Comparison of ENCODE assay signal across 11 cellular contexts in genomic region chr4:147782087-147782781, GRCh38. TPM values are rescaled to one million over a fixed set of nuclear protein-coding genes. Genes with fewer than 3 reads are reported as not detected.
DNase-seq lines count a peak whose midpoint lies in the region; ATAC-seq and TF ChIP-seq lines count a peak whose summit lies in the region.
"Had no signal": no experiment of that assay in that cellular context is flagged by ENCODE, and none has a peak within 500 bp of the region (broad histone marks: within the 10 kb centered on the region; RNA-seq: fewer than 3 reads in every experiment).

No MANE protein-coding gene starts in this region.

- H3K36me3 Mint-ChIP-seq in activated CD8-positive, alpha-beta T cell treated with anti-CD3 and anti-CD28 coated beads, Interleukin-2, amount 10 ng/mL, durations not matched to agents 7 days and 5 days (ENCODE audit: low read depth), result no peaks in the 10 kb centered on the region
- H3K36me3 Mint-ChIP-seq: CD8-positive, alpha-beta T cell had no signal

- H3K4me3 Mint-ChIP-seq in activated CD8-positive, alpha-beta T cell treated with anti-CD3 and anti-CD28 coated beads, Interleukin-2, amount 10 ng/mL, durations not matched to agents 7 days and 5 days, result no peak overlapping the region
- H3K4me3 Mint-ChIP-seq: CD8-positive, alpha-beta T cell had no signal

- no peaks in the 10 kb centered on the region for H3K9me3 Mint-ChIP-seq in activated CD8-positive, alpha-beta T cell treated with anti-CD3 and anti-CD28 coated beads, Interleukin-2, amount 10 ng/mL, durations not matched to agents 7 days and 5 days (ENCODE audit: insufficient read depth)
- H3K9me3 Mint-ChIP-seq: CD8-positive, alpha-beta T cell had no signal

- H3K27ac ChIP-seq in right cardiac atrium (ENCODE audit: low read length), result peak overlapping the region; percentile 21
- H3K27ac ChIP-seq in upper lobe of right lung, result no peak overlapping the region

- intact Hi-C loops in Right ventricle myocardium superior (cut with DNase I) (no loop called here), cardiac septum (cut with DNase I) (no loop called here), right cardiac atrium (cut with DNase I) (no loop called here), upper lobe of right lung (cut with DNase I) (no loop called here)

- no peak for DNase-seq in Right ventricle myocardium superior
- no peak for DNase-seq in cardiac septum (ENCODE audit: low spot score)
- DNase-seq in activated CD8-positive, alpha-beta T cell treated with anti-CD3 and anti-CD28 coated beads, Interleukin-2, amount 10 ng/mL, durations not matched to agents 7 days and 5 days, result no peak
- no peak for DNase-seq in right cardiac atrium
- no peak for DNase-seq in upper lobe of right lung
- DNase-seq in cerebellar nuclear complex (lab: John Stamatoyannopoulos, UW), result no peak
- DNase-seq in amniotic stem cell (lab: John Stamatoyannopoulos, UW), result no peak
- no peak for DNase-seq in NK-92 (lab: John Stamatoyannopoulos, UW; ENCODE audit: unreplicated experiment)
- DNase-seq: adrenal gland; CD8-positive, alpha-beta T cell; NCI-H146 had no signal

- H3K27me3 Mint-ChIP-seq in activated CD8-positive, alpha-beta T cell treated with anti-CD3 and anti-CD28 coated beads, Interleukin-2, amount 10 ng/mL, durations not matched to agents 7 days and 5 days (ENCODE audit: low read depth), result no peaks in the 10 kb centered on the region

- TF ChIP-seq CTCF in upper lobe of right lung (IDR thresholded peaks at IDR 0.05), result no peak

- no peak overlapping the region for H3K27ac Mint-ChIP-seq in activated CD8-positive, alpha-beta T cell treated with anti-CD3 and anti-CD28 coated beads, Interleukin-2, amount 10 ng/mL, durations not matched to agents 7 days and 5 days
- H3K27ac Mint-ChIP-seq: CD8-positive, alpha-beta T cell had no signal

- H3K4me3 ChIP-seq in right cardiac atrium (ENCODE audit: low read length) (no peak overlapping the region), upper lobe of right lung (no peak overlapping the region)
- H3K4me3 ChIP-seq: adrenal gland had no signal

- ATAC-seq in Right ventricle myocardium superior (ENCODE audit: poor library complexity) (peak; percentile 17), right cardiac atrium (peak in 1 of 2 donors; percentile 17), upper lobe of right lung (peak; percentile 36)
- ATAC-seq in activated CD8-positive, alpha-beta T cell treated with anti-CD3 and anti-CD28 coated beads, Interleukin-2, amount 10 ng/mL, durations not matched to agents 7 days and 5 days, result peak; percentile 45
- ATAC-seq: CD8-positive, alpha-beta T cell had no signal

- POLR2A ChIA-PET in activated CD8-positive, alpha-beta T cell treated with anti-CD3 and anti-CD28 coated beads, Interleukin-2, amount 10 ng/mL, durations not matched to agents 7 days and 5 days (lab: Charles Lee), result no interaction called here

- peaks cover 15% of the 10 kb centered on the region for H3K4me1 ChIP-seq in right cardiac atrium (ENCODE audit: control insufficient read depth, insufficient read depth, low read length)
- peaks cover 18% of the 10 kb centered on the region for H3K4me1 ChIP-seq in upper lobe of right lung

- H3K9me3 ChIP-seq in right cardiac atrium (ENCODE audit: control insufficient read depth, low read length) (no peaks in the 10 kb centered on the region), upper lobe of right lung (no peaks in the 10 kb centered on the region)
- H3K9me3 ChIP-seq: adrenal gland had no signal

- no peaks in the 10 kb centered on the region for H3K36me3 ChIP-seq in upper lobe of right lung
- H3K36me3 ChIP-seq: adrenal gland had no signal

- peaks cover 5% of the 10 kb centered on the region for H3K4me1 Mint-ChIP-seq in activated CD8-positive, alpha-beta T cell treated with anti-CD3 and anti-CD28 coated beads, Interleukin-2, amount 10 ng/mL, durations not matched to agents 7 days and 5 days (ENCODE audit: low read depth)

- H3K27me3 ChIP-seq in right cardiac atrium (ENCODE audit: control insufficient read depth, insufficient read depth) (no peaks in the 10 kb centered on the region), upper lobe of right lung (no peaks in the 10 kb centered on the region)
- H3K27me3 ChIP-seq: adrenal gland had no signal

- WGBS in right cardiac atrium, result 45% methylated on average over 7 of the region's 7 CpGs

- CTCF ChIA-PET in activated CD8-positive, alpha-beta T cell treated with anti-CD3 and anti-CD28 coated beads, Interleukin-2, amount 10 ng/mL, durations not matched to agents 7 days and 5 days (lab: Charles Lee), result interaction anchor here (2.0 kb wide), 1 partner anchor 85 kb away, joined by 7 read pairs; no protein-coding TSS in a partner anchor

RNA-seq across cellular contexts. Expression of gene ARHGAP10, which starts 50.3 kb away (rescaled TPM):
- total RNA-seq in Right ventricle myocardium superior (64.0 TPM), cardiac septum (41.8 TPM), right cardiac atrium (10 to 100 TPM; 43.3 to 54.1 (median 48.7) TPM), upper lobe of right lung (26.9 TPM)
- 1 to 10 TPM; 6.3 to 7.1 TPM for total RNA-seq in activated CD8-positive, alpha-beta T cell treated with anti-CD3 and anti-CD28 coated beads, Interleukin-2, amount 10 ng/mL, durations not matched to agents 7 days and 5 days
- polyA plus RNA-seq in right cardiac atrium, result 36.7 TPM
